26 cellular contexts compared by ENCODE assay signal in genomic region chr12:121613424-121613823, GRCh38. TPM values are rescaled to one million over a fixed set of nuclear protein-coding genes. Genes with fewer than 3 reads are reported as not detected.
"Had no signal": no experiment of that assay in that cellular context is flagged by ENCODE, and none has a peak within 500 bp of the region (broad histone marks: within the 10 kb centered on the region; RNA-seq: fewer than 3 reads in every experiment).

No MANE protein-coding gene starts in this region.

- H3K9me3 ChIP-seq: esophagus muscularis mucosa, left lung, right lobe of liver, stomach, suprapubic skin, tibial nerve had no signal

- H3K9ac ChIP-seq: parathyroid adenoma had no signal

- H3K4me3 ChIP-seq: dorsolateral prefrontal cortex, esophagus muscularis mucosa, hepatocyte, left lung, lung, right lobe of liver, skin epidermis, stomach, suprapubic skin, tibial nerve had no signal

- DNase-seq: activated CD4-positive, alpha-beta T cell treated with anti-CD3 and anti-CD28 coated beads, Interleukin-2, amount 50 U/mL, for 48 hours; activated naive CD4-positive, alpha-beta T cell treated with Interleukin-2 at 50 U/mL for 16 hours; activated naive CD8-positive, alpha-beta T cell treated with anti-CD3 and anti-CD28 coated beads for 36 hours; activated T-cell treated with anti-CD3 and anti-CD28 coated beads, Interleukin-2, amount 50 U/mL, for 48 hours; dorsolateral prefrontal cortex; effector memory CD8-positive, alpha-beta T cell; glutamatergic neuron; kidney glomerular epithelial cell; left lung; naive B cell; nucleus accumbens; right lobe of liver; stimulated activated CD4-positive, alpha-beta T cell treated with anti-CD3 and anti-CD28 coated beads, Interleukin-1b, Interleukin-23, amount 100 ng/mL, for 48 hours; stomach had no signal

- FAIRE-seq: astrocyte, colon, frontal cortex, urothelium cell line had no signal

- H3K27me3 ChIP-seq: dorsolateral prefrontal cortex, esophagus muscularis mucosa, hepatocyte, left lung, right lobe of liver, stomach, suprapubic skin, tibial nerve had no signal

- H3K4me1 ChIP-seq: left lung, right lobe of liver had no signal

- H3K36me3 ChIP-seq: esophagus muscularis mucosa, left lung, right lobe of liver, stomach, suprapubic skin, tibial nerve had no signal

- H3K27ac ChIP-seq: dorsolateral prefrontal cortex, esophagus muscularis mucosa, hepatocyte, left lung, parathyroid adenoma, right lobe of liver, skin epidermis, stomach, suprapubic skin, tibial nerve had no signal

- H3K79me2 ChIP-seq: hepatocyte, parathyroid adenoma had no signal

- H2AFZ ChIP-seq: hepatocyte, parathyroid adenoma had no signal

- H3K4me2 ChIP-seq: hepatocyte had no signal

- ATAC-seq: effector memory CD8-positive, alpha-beta T cell; left lung; right lobe of liver had no signal

RNA-seq across cellular contexts. Expression of gene MORN3, which starts 56.0 kb away (rescaled TPM):
- total RNA-seq: mesenteric fat pad had no signal
